Comparison of ENCODE assay signal across 23 cellular contexts in genomic region chr20:48582361-48582991, GRCh38.
"Had no signal": no experiment of that assay in that cellular context is flagged by ENCODE, and none has a peak within 500 bp of the region (broad histone marks: within the 10 kb centered on the region; RNA-seq: fewer than 3 reads in every experiment).

No MANE protein-coding gene starts in this region.

- H3K9me3 Mint-ChIP-seq: activated CD8-positive, alpha-beta T cell treated with anti-CD3 and anti-CD28 coated beads for 36 hours; activated naive CD4-positive, alpha-beta T cell treated with anti-CD3 and anti-CD28 coated beads, Interleukin-2, amount 50 U/mL, for 24 hours; activated T-cell treated with anti-CD3 and anti-CD28 coated beads, Interleukin-2, amount 50 U/mL, for 72 hours; T-helper 1 cell treated with Interleukin-12 subunit alpha and Interleukin-12 subunit beta and Interleukin-4 antibody, amounts not matched to agents 30 μg/mL and 1 μg/mL, for 36 hours had no signal

- H3K4me1 Mint-ChIP-seq: activated naive CD4-positive, alpha-beta T cell treated with anti-CD3 and anti-CD28 coated beads, Interleukin-2, amount 50 U/mL, for 24 hours had no signal

- H3K36me3 ChIP-seq: breast epithelium, Peyer's patch, SJSA1 had no signal

- H3K9me3 ChIP-seq: breast epithelium, Peyer's patch, SJSA1 had no signal

- H3K27me3 ChIP-seq: Peyer's patch had no signal

- H3K36me3 Mint-ChIP-seq: activated naive CD4-positive, alpha-beta T cell treated with anti-CD3 and anti-CD28 coated beads, Interleukin-2, amount 50 U/mL, for 24 hours had no signal

- H3K4me3 Mint-ChIP-seq: activated CD8-positive, alpha-beta T cell treated with anti-CD3 and anti-CD28 coated beads for 36 hours; activated naive CD4-positive, alpha-beta T cell treated with anti-CD3 and anti-CD28 coated beads, Interleukin-2, amount 50 U/mL, for 24 hours; activated T-cell treated with anti-CD3 and anti-CD28 coated beads, Interleukin-2, amount 50 U/mL, for 72 hours; T-helper 1 cell treated with Interleukin-12 subunit alpha and Interleukin-12 subunit beta and Interleukin-4 antibody, amounts not matched to agents 30 μg/mL and 1 μg/mL, for 36 hours had no signal

- H3K27ac Mint-ChIP-seq: activated CD8-positive, alpha-beta T cell treated with anti-CD3 and anti-CD28 coated beads for 36 hours; activated T-cell treated with anti-CD3 and anti-CD28 coated beads, Interleukin-2, amount 50 U/mL, for 72 hours; T-helper 1 cell treated with Interleukin-12 subunit alpha and Interleukin-12 subunit beta and Interleukin-4 antibody, amounts not matched to agents 30 μg/mL and 1 μg/mL, for 36 hours had no signal

- H3K4me1 ChIP-seq: breast epithelium, Peyer's patch, SJSA1 had no signal

- DNase-seq: activated CD4-positive, alpha-beta T cell treated with anti-CD3 and anti-CD28 coated beads for 4 hours; activated CD8-positive, alpha-beta memory T cell treated with anti-CD3 and anti-CD28 coated beads, Interleukin-2, amount 50 U/mL, for 4 hours; activated CD8-positive, alpha-beta T cell treated with anti-CD3 and anti-CD28 coated beads for 36 hours; activated T-cell treated with anti-CD3 and anti-CD28 coated beads, Interleukin-2, amount 50 U/mL, for 72 hours; central memory CD4-positive, alpha-beta T cell; Karpas-422; MM.1S; NCI-H1105; NCI-H1436; NCI-H1694 treated with DMSO at 0.1 percent for 48 hours; NCI-H2029 treated with DMSO at 0.1 percent for 48 hours; NCI-H345; NCI-H510A treated with DMSO at 0.1 percent for 48 hours; NCI-H69; Peyer's patch; SHP77 had no signal

- ATAC-seq: activated CD4-positive, CD25-positive, alpha-beta regulatory T cell treated with anti-CD3 and anti-CD28 coated beads, Interleukin-2, amount 50 U/mL, for 24 hours; activated CD8-positive, alpha-beta T cell treated with anti-CD3 and anti-CD28 coated beads for 36 hours; activated T-cell treated with anti-CD3 and anti-CD28 coated beads, Interleukin-2, amount 50 U/mL, for 72 hours; SK-N-SH treated with all-trans-retinoic acid at 6 μM for 48 hours had no signal

- H3K27ac ChIP-seq: breast epithelium, Peyer's patch, RWPE1, SJSA1 had no signal

- H3K4me3 ChIP-seq: breast epithelium, Peyer's patch, SJSA1 had no signal
